ENCODE assay signal across 21 cellular contexts in the genomic region with DNA sequence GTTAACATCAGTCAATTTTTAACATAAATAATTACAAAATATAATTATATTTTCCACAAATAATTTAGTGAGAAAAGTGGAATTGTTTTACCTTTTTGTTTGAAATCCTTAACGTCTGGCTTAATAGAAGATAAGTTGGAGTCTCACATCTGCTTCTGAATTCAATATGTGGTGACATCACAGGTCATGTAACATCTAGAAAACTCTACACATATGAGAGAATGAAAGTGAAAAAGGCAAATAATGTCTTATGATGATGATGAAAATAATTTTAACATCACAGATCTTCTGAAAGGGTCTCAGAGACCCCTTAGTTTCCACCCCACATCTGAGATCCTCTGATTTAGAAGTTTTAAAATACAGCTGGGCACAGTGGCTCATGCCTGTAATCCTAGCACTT.
DNase-seq lines count a peak whose midpoint lies in the region; ATAC-seq, FAIRE-seq and TF ChIP-seq lines count a peak whose summit lies in the region.
"Had no signal": no experiment of that assay in that cellular context is flagged by ENCODE, and none has a peak within 500 bp of the region (broad histone marks: within the 10 kb centered on the region; RNA-seq: fewer than 3 reads in every experiment).

No MANE protein-coding gene starts in this region.

- H3K27ac Mint-ChIP-seq in endothelial cell (ENCODE audit: unreplicated experiment): no peak overlapping the region
- H3K27ac Mint-ChIP-seq: CD8-positive, alpha-beta T cell; HFFc6; T-helper 1 cell treated with Interleukin-12 subunit alpha and Interleukin-12 subunit beta and Interleukin-4 antibody, amounts not matched to agents 30 μg/mL and 1 μg/mL, for 36 hours had no signal

- H3K79me2 ChIP-seq in KMS-11 (ENCODE audit: insufficient read depth, low read depth): no peaks in the 10 kb centered on the region

- no peaks in the 10 kb centered on the region for H3K9me3 ChIP-seq in body of pancreas
- H3K9me3 ChIP-seq: BLaER1 had no signal

- ATAC-seq in body of pancreas: no peak
- ATAC-seq: CD8-positive, alpha-beta T cell; PC-3 had no signal

- intact Hi-C loops in body of pancreas (cut with DNase I): no loop called here

- H4K20me1 ChIP-seq in KMS-11 (ENCODE audit: insufficient read depth): no peaks in the 10 kb centered on the region
- H4K20me1 ChIP-seq: BLaER1 had no signal

- peak overlapping the region; percentile 22; the same call in 1 of the 2 replicates for H3K9ac ChIP-seq in KMS-11
- H3K9ac ChIP-seq: BLaER1, GM23248 had no signal

- peaks cover 60% of the 10 kb centered on the region for H3K4me1 ChIP-seq in KMS-11 (ENCODE audit: low read depth, poor library complexity, severe bottlenecking)
- peaks cover 51% of the 10 kb centered on the region for H3K4me1 ChIP-seq in body of pancreas

- H3K4me1 Mint-ChIP-seq in endothelial cell (ENCODE audit: unreplicated experiment): no peaks in the 10 kb centered on the region
- H3K4me1 Mint-ChIP-seq: H9 had no signal

- peak overlapping the region; percentile 36; the same call in 1 of the 2 replicates for H2AFZ ChIP-seq in KMS-11 (ENCODE audit: low read depth)
- H2AFZ ChIP-seq: GM23248 had no signal

- H3K4me2 ChIP-seq in KMS-11: peak overlapping the region; percentile 88

- no peaks in the 10 kb centered on the region for H3K9me3 Mint-ChIP-seq in endothelial cell (ENCODE audit: unreplicated experiment)
- H3K9me3 Mint-ChIP-seq: CD8-positive, alpha-beta T cell; H9; HFFc6; T-helper 1 cell treated with Interleukin-12 subunit alpha and Interleukin-12 subunit beta and Interleukin-4 antibody, amounts not matched to agents 30 μg/mL and 1 μg/mL, for 36 hours had no signal

- H3K27ac ChIP-seq in KMS-11 (peak overlapping the region; percentile 83), body of pancreas (peak overlapping the region; percentile 46 to 88 (median 84))
- H3K27ac ChIP-seq: BLaER1, GM23248 had no signal

- 35 to 42% methylated on average over 1 of the region's 1 CpG for WGBS in body of pancreas, 2 donors

- TF ChIP-seq POLR2A in GM12891 (IDR thresholded peaks at IDR 0.05; ENCODE audit: low read depth, low read length) (no peak), body of pancreas (IDR thresholded peaks at IDR 0.05) (no peak)

- H3K36me3 Mint-ChIP-seq in endothelial cell (ENCODE audit: low read depth, unreplicated experiment): peaks cover 3% of the 10 kb centered on the region
- H3K36me3 Mint-ChIP-seq: CD8-positive, alpha-beta T cell had no signal

- no peak overlapping the region for H3K4me3 Mint-ChIP-seq in endothelial cell (ENCODE audit: unreplicated experiment)
- H3K4me3 Mint-ChIP-seq: CD8-positive, alpha-beta T cell; H9; HFFc6; T-helper 1 cell treated with Interleukin-12 subunit alpha and Interleukin-12 subunit beta and Interleukin-4 antibody, amounts not matched to agents 30 μg/mL and 1 μg/mL, for 36 hours had no signal

- no peaks in the 10 kb centered on the region for H3K36me3 ChIP-seq in KMS-11 (ENCODE audit: insufficient read depth)
- no peaks in the 10 kb centered on the region for H3K36me3 ChIP-seq in body of pancreas (replicated peaks in 1 of 2; ENCODE audit: insufficient read depth in 1 of 2, low read depth in 2 of 2)
- H3K36me3 ChIP-seq: BLaER1 had no signal

- DNase-seq in GM12891 (ENCODE audit: insufficient read length, low spot score): no peak
- DNase-seq in body of pancreas: no peak
- no peak for DNase-seq in endothelial cell (ENCODE audit: low spot score)
- DNase-seq in NK-92 (lab: John Stamatoyannopoulos, UW; ENCODE audit: unreplicated experiment): no peak
- no peak for DNase-seq in D721Med (ENCODE audit: insufficient read length, low spot score)
- no peak for DNase-seq in amniotic stem cell (lab: John Stamatoyannopoulos, UW)
- DNase-seq: CD8-positive, alpha-beta T cell; DMS153; GM23248; H9; HFFc6; KG1; NCI-H1105; NCI-H2081; NCI-H2171; NCI-H526; PC-3; Right ventricle myocardium superior had no signal

- TF ChIP-seq CTCF in KMS-11 (conservative IDR thresholded peaks at IDR 0.05; ENCODE audit: low read depth, low read length): no peak
- no peak for TF ChIP-seq CTCF in body of pancreas (IDR thresholded peaks at IDR 0.05)
- no peak for TF ChIP-seq CTCF in endothelial cell (IDR thresholded peaks at IDR 0.05; ENCODE audit: unreplicated experiment)
- no peak for TF ChIP-seq CTCF in D721Med (IDR thresholded peaks at IDR 0.05; ENCODE audit: insufficient read depth, missing control alignments)

- H3K4me3 ChIP-seq in KMS-11 (IDR thresholded peaks at IDR 0.05; ENCODE audit: insufficient read depth, low read depth, low read length) (no peak overlapping the region), body of pancreas (no peak overlapping the region)
- H3K4me3 ChIP-seq: BLaER1, GM23248 had no signal

- H3K27me3 Mint-ChIP-seq in endothelial cell (ENCODE audit: unreplicated experiment): no peaks in the 10 kb centered on the region

- H3K27me3 ChIP-seq in KMS-11 (ENCODE audit: insufficient read depth, low read depth) (no peaks in the 10 kb centered on the region), body of pancreas (no peaks in the 10 kb centered on the region)
- H3K27me3 ChIP-seq: BLaER1 had no signal

- FAIRE-seq in GM12891 (lab: Jason Lieb, UNC): peak; percentile 28
- FAIRE-seq in D721Med (lab: Jason Lieb, UNC): no peak

TF ChIP-seq in GM12891, 5 proteins besides CTCF, POLR2A, EP300 and RAD21:
- TF ChIP-seq POU2F2 (IDR thresholded peaks at IDR 0.05; ENCODE audit: low read depth, low read length) (no peak), SPI1 (IDR thresholded peaks at IDR 0.05; ENCODE audit: low read depth, low read length) (no peak), PAX5 (IDR thresholded peaks at IDR 0.05; ENCODE audit: insufficient read depth, low read length, severe bottlenecking) (no peak), TAF1 (IDR thresholded peaks at IDR 0.05; ENCODE audit: low read depth, low read length) (no peak), POLR2AphosphoS5 (IDR thresholded peaks at IDR 0.05; ENCODE audit: low read depth, low read length) (no peak)
